Comparison of ENCODE assay signal across 1 cellular context in genomic region chr9:77599492-77599891, GRCh38.
TF ChIP-seq lines count a peak whose summit lies in the region.

No MANE protein-coding gene starts in this region.

TF ChIP-seq in WTC11, 78 proteins besides CTCF, POLR2A, EP300 and RAD21 (continued from another document):
- TF ChIP-seq AFF4 (CRISPR knock-in tag; IDR thresholded peaks at IDR 0.05; ENCODE audit: borderline replicate concordance) (no peak), ZNF317 (CRISPR knock-in tag; IDR thresholded peaks at IDR 0.05; ENCODE audit: borderline replicate concordance, low read depth) (no peak), MLX (CRISPR knock-in tag; IDR thresholded peaks at IDR 0.05) (no peak), ZNF263 (CRISPR knock-in tag; IDR thresholded peaks at IDR 0.05; ENCODE audit: low read depth) (no peak)
